Comparison of ENCODE assay signal across 2 cellular contexts in genomic region chr13:23744315-23744714, GRCh38.
TF ChIP-seq lines count a peak whose summit lies in the region.

No MANE protein-coding gene starts in this region.

TF ChIP-seq in IMR-90, 13 proteins besides CTCF, POLR2A, EP300 and RAD21:
- TF ChIP-seq FOS (IDR thresholded peaks at IDR 0.05; ENCODE audit: low read depth, low read length), result no peak
- no peak for TF ChIP-seq MXI1 (IDR thresholded peaks at IDR 0.05; ENCODE audit: borderline replicate concordance, low read depth, low read length)
- no peak for TF ChIP-seq NFE2L2 (IDR thresholded peaks at IDR 0.05; ENCODE audit: low read depth, low read length)
- TF ChIP-seq SMC3 (IDR thresholded peaks at IDR 0.05; ENCODE audit: low read depth, low read length), result no peak
- TF ChIP-seq RCOR1 (IDR thresholded peaks at IDR 0.05; ENCODE audit: insufficient replicate concordance, low read length), result no peak

TF ChIP-seq in GM23338, 12 proteins besides CTCF, POLR2A, EP300 and RAD21:
- TF ChIP-seq JUNB (IDR thresholded peaks at IDR 0.05; ENCODE audit: unreplicated experiment), result no peak
- no peak for TF ChIP-seq ZNF114 (CRISPR knock-in tag; IDR thresholded peaks at IDR 0.05)
- TF ChIP-seq ZNF331 (CRISPR knock-in tag; IDR thresholded peaks at IDR 0.05; ENCODE audit: low read depth), result no peak
